In the genomic region with DNA sequence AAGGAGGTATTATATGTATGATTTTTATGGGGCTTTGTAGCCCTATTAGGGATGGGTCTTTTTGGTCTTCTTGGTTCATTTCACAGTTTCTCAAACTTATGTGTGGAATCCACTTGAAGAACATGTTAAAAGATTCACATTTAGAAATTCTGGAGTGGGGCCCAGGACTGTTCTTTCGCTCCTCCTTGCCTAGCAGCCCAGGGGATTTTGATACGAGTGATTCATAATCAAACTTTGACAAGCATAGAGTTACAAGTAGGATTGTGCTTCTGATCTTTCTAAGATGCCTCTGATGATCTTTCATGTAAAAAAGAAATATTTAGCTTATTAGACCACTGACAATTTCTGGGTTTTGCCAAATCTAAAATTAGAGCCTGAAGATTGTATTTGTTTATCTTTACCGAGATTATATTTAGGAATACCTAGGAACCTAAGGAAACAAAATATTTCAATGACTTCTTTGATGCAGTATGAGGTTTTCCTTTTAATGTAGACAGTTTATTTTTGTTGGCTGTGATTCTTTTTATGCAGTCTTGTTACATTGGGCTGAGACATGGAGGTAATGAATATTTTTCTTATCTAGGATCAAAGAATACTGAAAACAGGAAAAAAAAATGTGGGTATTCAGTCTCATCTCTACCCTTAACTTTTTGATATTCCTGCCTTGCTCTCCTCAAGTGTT, we compare ENCODE assay signal across 1 cellular context.
TF ChIP-seq lines count a peak whose summit lies in the region.

No MANE protein-coding gene starts in this region.

TF ChIP-seq in endothelial cell of umbilical vein, 7 proteins besides CTCF, POLR2A, EP300 and RAD21:
- TF ChIP-seq EZH2 (IDR thresholded peaks at IDR 0.05; ENCODE audit: borderline replicate concordance, low read depth, low read length, severe bottlenecking) (no peak), GATA2 (IDR thresholded peaks at IDR 0.05; ENCODE audit: insufficient read depth, insufficient read length, low read depth, low read length) (no peak), JUN (IDR thresholded peaks at IDR 0.05; ENCODE audit: borderline replicate concordance, insufficient read depth, insufficient read length, low read depth) (no peak), FOS (IDR thresholded peaks at IDR 0.05; ENCODE audit: borderline replicate concordance, insufficient read depth, low read length) (no peak), POLR2AphosphoS5 (IDR thresholded peaks at IDR 0.05; ENCODE audit: insufficient read depth, low read depth, low read length) (no peak), MYC (IDR thresholded peaks at IDR 0.05; ENCODE audit: low read depth, low read length) (no peak)
- TF ChIP-seq, protein P1, sequence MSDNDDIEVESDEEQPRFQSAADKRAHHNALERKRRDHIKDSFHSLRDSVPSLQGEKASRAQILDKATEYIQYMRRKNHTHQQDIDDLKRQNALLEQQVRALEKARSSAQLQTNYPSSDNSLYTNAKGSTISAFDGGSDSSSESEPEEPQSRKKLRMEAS (IDR thresholded peaks at IDR 0.05; ENCODE audit: insufficient read depth, insufficient read length), result no peak
